Comparison of ENCODE assay signal across 1 cellular context in the genomic region with DNA sequence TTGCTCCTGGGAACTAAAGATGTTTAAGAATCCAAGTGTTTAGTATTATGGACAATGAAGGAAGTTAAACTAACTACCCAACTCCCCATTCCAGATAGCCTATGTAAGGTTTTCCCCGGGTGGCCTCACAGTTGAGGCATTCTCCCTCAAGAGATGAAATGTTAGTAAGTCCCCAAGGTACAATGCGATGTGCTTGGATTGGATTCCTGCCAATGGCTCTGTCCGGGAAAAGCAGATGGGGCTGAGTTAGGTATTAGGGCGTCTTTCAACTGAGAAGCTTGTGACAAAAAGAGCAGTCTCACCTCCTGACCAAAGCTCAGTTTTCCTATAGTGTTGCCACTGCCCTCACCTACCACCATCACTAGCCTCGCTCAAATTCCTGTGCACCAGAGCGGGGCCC.
A peak's percentile ranks its signal among the peaks of the same experiment; 100 is the strongest.
TF ChIP-seq lines count a peak whose summit lies in the region.

No MANE protein-coding gene starts in this region.

TF ChIP-seq in SK-N-SH, 30 proteins besides CTCF, POLR2A, EP300 and RAD21 (continued from another document):
- TF ChIP-seq, protein P1, sequence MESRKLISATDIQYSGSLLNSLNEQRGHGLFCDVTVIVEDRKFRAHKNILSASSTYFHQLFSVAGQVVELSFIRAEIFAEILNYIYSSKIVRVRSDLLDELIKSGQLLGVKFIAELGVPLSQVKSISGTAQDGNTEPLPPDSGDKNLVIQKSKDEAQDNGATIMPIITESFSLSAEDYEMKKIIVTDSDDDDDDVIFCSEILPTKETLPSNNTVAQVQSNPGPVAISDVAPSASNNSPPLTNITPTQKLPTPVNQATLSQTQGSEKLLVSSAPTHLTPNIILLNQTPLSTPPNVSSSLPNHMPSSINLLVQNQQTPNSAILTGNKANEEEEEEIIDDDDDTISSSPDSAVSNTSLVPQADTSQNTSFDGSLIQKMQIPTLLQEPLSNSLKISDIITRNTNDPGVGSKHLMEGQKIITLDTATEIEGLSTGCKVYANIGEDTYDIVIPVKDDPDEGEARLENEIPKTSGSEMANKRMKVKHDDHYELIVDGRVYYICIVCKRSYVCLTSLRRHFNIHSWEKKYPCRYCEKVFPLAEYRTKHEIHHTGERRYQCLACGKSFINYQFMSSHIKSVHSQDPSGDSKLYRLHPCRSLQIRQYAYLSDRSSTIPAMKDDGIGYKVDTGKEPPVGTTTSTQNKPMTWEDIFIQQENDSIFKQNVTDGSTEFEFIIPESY (IDR thresholded peaks at IDR 0.05; ENCODE audit: borderline replicate concordance, low read depth), result no peak
- TF ChIP-seq SIN3A (IDR thresholded peaks at IDR 0.05; ENCODE audit: borderline replicate concordance, low read depth, low read length) (no peak), NRF1 (IDR thresholded peaks at IDR 0.05; ENCODE audit: low read depth, low read length) (no peak), NFIC (IDR thresholded peaks at IDR 0.05; ENCODE audit: borderline replicate concordance) (peak; percentile 40; the same call in 1 of the 2 replicates), JUND (IDR thresholded peaks at IDR 0.05) (no peak), CHD2 (IDR thresholded peaks at IDR 0.05; ENCODE audit: low read length, partially characterized antibody) (no peak), MXI1 (IDR thresholded peaks at IDR 0.05; ENCODE audit: low read depth, low read length) (no peak), RXRA (IDR thresholded peaks at IDR 0.05; ENCODE audit: borderline replicate concordance, low read depth) (no peak), FOSL2 (IDR thresholded peaks at IDR 0.05; ENCODE audit: borderline replicate concordance, low read depth) (no peak), SMC3 (IDR thresholded peaks at IDR 0.05; ENCODE audit: low read depth, low read length) (no peak), ELF1 (IDR thresholded peaks at IDR 0.05) (no peak), POLR2AphosphoS5 (IDR thresholded peaks at IDR 0.05; ENCODE audit: low read depth, low read length) (no peak)
- TF ChIP-seq, protein P2, sequence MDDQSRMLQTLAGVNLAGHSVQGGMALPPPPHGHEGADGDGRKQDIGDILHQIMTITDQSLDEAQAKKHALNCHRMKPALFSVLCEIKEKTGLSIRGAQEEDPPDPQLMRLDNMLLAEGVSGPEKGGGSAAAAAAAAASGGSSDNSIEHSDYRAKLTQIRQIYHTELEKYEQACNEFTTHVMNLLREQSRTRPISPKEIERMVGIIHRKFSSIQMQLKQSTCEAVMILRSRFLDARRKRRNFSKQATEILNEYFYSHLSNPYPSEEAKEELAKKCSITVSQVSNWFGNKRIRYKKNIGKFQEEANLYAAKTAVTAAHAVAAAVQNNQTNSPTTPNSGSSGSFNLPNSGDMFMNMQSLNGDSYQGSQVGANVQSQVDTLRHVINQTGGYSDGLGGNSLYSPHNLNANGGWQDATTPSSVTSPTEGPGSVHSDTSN (IDR thresholded peaks at IDR 0.05), result no peak
- TF ChIP-seq, protein P3, sequence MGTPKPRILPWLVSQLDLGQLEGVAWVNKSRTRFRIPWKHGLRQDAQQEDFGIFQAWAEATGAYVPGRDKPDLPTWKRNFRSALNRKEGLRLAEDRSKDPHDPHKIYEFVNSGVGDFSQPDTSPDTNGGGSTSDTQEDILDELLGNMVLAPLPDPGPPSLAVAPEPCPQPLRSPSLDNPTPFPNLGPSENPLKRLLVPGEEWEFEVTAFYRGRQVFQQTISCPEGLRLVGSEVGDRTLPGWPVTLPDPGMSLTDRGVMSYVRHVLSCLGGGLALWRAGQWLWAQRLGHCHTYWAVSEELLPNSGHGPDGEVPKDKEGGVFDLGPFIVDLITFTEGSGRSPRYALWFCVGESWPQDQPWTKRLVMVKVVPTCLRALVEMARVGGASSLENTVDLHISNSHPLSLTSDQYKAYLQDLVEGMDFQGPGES (IDR thresholded peaks at IDR 0.05; ENCODE audit: low read depth, low read length), result no peak
- TF ChIP-seq, protein P4, sequence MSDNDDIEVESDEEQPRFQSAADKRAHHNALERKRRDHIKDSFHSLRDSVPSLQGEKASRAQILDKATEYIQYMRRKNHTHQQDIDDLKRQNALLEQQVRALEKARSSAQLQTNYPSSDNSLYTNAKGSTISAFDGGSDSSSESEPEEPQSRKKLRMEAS (IDR thresholded peaks at IDR 0.05; ENCODE audit: low read depth), result no peak
